Comparison of ENCODE assay signal across 29 cellular contexts in the genomic region with DNA sequence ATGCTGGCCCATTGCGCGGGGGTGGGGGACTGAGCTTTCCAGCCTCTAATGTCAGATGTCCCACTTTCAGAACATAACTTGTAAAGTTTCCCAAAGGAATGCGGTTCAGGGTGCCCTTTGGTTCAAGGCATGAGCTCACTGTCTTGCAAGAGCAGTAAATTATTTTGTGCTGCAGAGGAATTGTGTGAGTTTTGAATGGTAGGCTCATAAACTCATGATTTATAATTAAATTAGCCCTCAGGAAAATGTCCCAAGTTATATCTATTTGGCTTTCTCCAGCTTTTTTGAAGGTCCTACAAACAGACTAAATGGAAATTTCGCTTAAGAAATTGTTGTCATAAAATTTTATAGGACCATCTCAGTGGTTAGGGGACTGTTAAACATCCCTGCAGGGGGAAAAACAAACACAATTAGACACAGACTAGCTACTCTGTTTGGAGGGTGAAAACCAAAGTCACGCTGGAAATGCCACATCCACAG.
DNase-seq lines count a peak whose midpoint lies in the region; ATAC-seq, FAIRE-seq and TF ChIP-seq lines count a peak whose summit lies in the region.
"Had no signal": no experiment of that assay in that cellular context is flagged by ENCODE, and none has a peak within 500 bp of the region (broad histone marks: within the 10 kb centered on the region; RNA-seq: fewer than 3 reads in every experiment).

No MANE protein-coding gene starts in this region.

- no peak overlapping the region for H3K9ac ChIP-seq in colonic mucosa (ENCODE audit: low read depth in 2 of 2, low read length in 2 of 2)

- peaks cover 15% of the 10 kb centered on the region for H3K4me1 Mint-ChIP-seq in mesothelial cell of epicardium
- H3K4me1 Mint-ChIP-seq: activated CD4-positive, alpha-beta T cell treated with anti-CD3 and anti-CD28 coated beads for 36 hours; activated naive CD8-positive, alpha-beta T cell treated with anti-CD3 and anti-CD28 coated beads, Interleukin-2, amount 50 U/mL, for 24 hours; CD4-positive, CD25-positive, alpha-beta regulatory T cell; immature natural killer cell; stimulated activated memory B cell treated with anti-CD40 and anti-IgM and Interleukin-4, amounts not matched to agents 10 μg/mL and 1 μg/mL and 100 μg/mL, for 72 hours had no signal

- no peaks in the 10 kb centered on the region for H3K36me3 ChIP-seq in bronchial epithelial cell (ENCODE audit: control insufficient read depth, insufficient read depth, low read length)
- no peaks in the 10 kb centered on the region for H3K36me3 ChIP-seq in colonic mucosa
- H3K36me3 ChIP-seq in lower lobe of right lung, result no peaks in the 10 kb centered on the region

- TF ChIP-seq CTCF in AG04449 (IDR thresholded peaks at IDR 0.05; ENCODE audit: insufficient read depth, low read length, missing control alignments) (no peak), bronchial epithelial cell (IDR thresholded peaks at IDR 0.05; ENCODE audit: insufficient read depth, low read length, severe bottlenecking) (no peak), mesothelial cell of epicardium (IDR thresholded peaks at IDR 0.05; ENCODE audit: unreplicated experiment) (no peak), colonic mucosa (IDR thresholded peaks at IDR 0.05) (no peak), lower lobe of right lung (IDR thresholded peaks at IDR 0.05) (no peak)

- H3K9me3 ChIP-seq in colonic mucosa, result no peaks in the 10 kb centered on the region
- no peaks in the 10 kb centered on the region for H3K9me3 ChIP-seq in lower lobe of right lung
- H3K9me3 ChIP-seq: A549 had no signal

- no peaks in the 10 kb centered on the region for H3K4me1 ChIP-seq in colonic mucosa
- no peaks in the 10 kb centered on the region for H3K4me1 ChIP-seq in lower lobe of right lung
- H3K4me1 ChIP-seq: A549 had no signal

- H3K27ac Mint-ChIP-seq in mesothelial cell of epicardium, result peak overlapping the region; percentile 66
- H3K27ac Mint-ChIP-seq: activated CD4-positive, alpha-beta T cell treated with anti-CD3 and anti-CD28 coated beads for 36 hours; activated naive CD8-positive, alpha-beta T cell treated with anti-CD3 and anti-CD28 coated beads, Interleukin-2, amount 50 U/mL, for 24 hours; CD4-positive, CD25-positive, alpha-beta regulatory T cell; immature natural killer cell; natural killer cell treated with Interleukin-12 subunit alpha and Interleukin-12 subunit beta and Interleukin-15 and Interleukin-18, amount 100 ng/mL, for 72 hours; progenitor cell of endocrine pancreas; stimulated activated memory B cell treated with anti-CD40 and anti-IgM and Interleukin-4, amounts not matched to agents 10 μg/mL and 1 μg/mL and 100 μg/mL, for 72 hours had no signal

- H3K36me3 Mint-ChIP-seq in mesothelial cell of epicardium, result no peaks in the 10 kb centered on the region
- H3K36me3 Mint-ChIP-seq: CD4-positive, CD25-positive, alpha-beta regulatory T cell; immature natural killer cell; natural killer cell treated with Interleukin-12 subunit alpha and Interleukin-12 subunit beta and Interleukin-15 and Interleukin-18, amount 100 ng/mL, for 72 hours; stimulated activated memory B cell treated with anti-CD40 and anti-IgM and Interleukin-4, amounts not matched to agents 10 μg/mL and 1 μg/mL and 100 μg/mL, for 72 hours had no signal

- DNase-seq in AG04449 (ENCODE audit: low read depth, low spot score), result peak; percentile 16
- peak; percentile 56 for DNase-seq in GM04504 (ENCODE audit: low read depth)
- DNase-seq in bronchial epithelial cell (ENCODE audit: low read depth), result peak; percentile 1
- no peak for DNase-seq in mesothelial cell of epicardium (ENCODE audit: low spot score in 2 of 2, unreplicated experiment in 2 of 2)
- DNase-seq in colonic mucosa, result no peak
- DNase-seq in hepatic stellate cell (ENCODE audit: low spot score), result no peak
- DNase-seq in HPDE6-E6E7 (ENCODE audit: extremely low spot score), result no peak
- DNase-seq in lower lobe of right lung, result no peak
- DNase-seq: activated CD4-positive, alpha-beta T cell treated with anti-CD3 and anti-CD28 coated beads for 36 hours; activated CD8-positive, alpha-beta memory T cell treated with anti-CD3 and anti-CD28 coated beads for 24 hours; activated gamma-delta T cell; activated naive CD8-positive, alpha-beta T cell treated with anti-CD3 and anti-CD28 coated beads, Interleukin-2, amount 50 U/mL, for 24 hours; activated T-cell treated with anti-CD3 and anti-CD28 coated beads, Interleukin-2, amount 50 U/mL, for 1 hour; CD4-positive, CD25-positive, alpha-beta regulatory T cell; cerebellar nuclear complex; erythroblast; hippocampal formation; immature natural killer cell; left ventricle myocardium superior; NCI-H1417 treated with DMSO at 0.1 percent for 48 hours; NCI-H510A had no signal

- no peak overlapping the region for H3K27ac ChIP-seq in colonic mucosa
- no peak overlapping the region for H3K27ac ChIP-seq in lower lobe of right lung
- H3K27ac ChIP-seq: A549 had no signal

- no peak for ATAC-seq in lower lobe of right lung
- ATAC-seq: A549; activated naive CD8-positive, alpha-beta T cell treated with anti-CD3 and anti-CD28 coated beads, Interleukin-2, amount 50 U/mL, for 24 hours; HCT116; left ventricle myocardium superior; natural killer cell treated with Interleukin-12 subunit alpha and Interleukin-12 subunit beta and Interleukin-15 and Interleukin-18, amount 100 ng/mL, for 72 hours; stimulated activated memory B cell treated with anti-CD40 and anti-IgM and Interleukin-4, amounts not matched to agents 10 μg/mL and 1 μg/mL and 100 μg/mL, for 72 hours had no signal

- H3K27me3 Mint-ChIP-seq in mesothelial cell of epicardium (ENCODE audit: low read depth), result peaks cover 19% of the 10 kb centered on the region
- H3K27me3 Mint-ChIP-seq: activated naive CD8-positive, alpha-beta T cell treated with anti-CD3 and anti-CD28 coated beads, Interleukin-2, amount 50 U/mL, for 24 hours had no signal

- peaks cover 4% of the 10 kb centered on the region for H3K9me3 Mint-ChIP-seq in mesothelial cell of epicardium
- H3K9me3 Mint-ChIP-seq: activated naive CD8-positive, alpha-beta T cell treated with anti-CD3 and anti-CD28 coated beads, Interleukin-2, amount 50 U/mL, for 24 hours; natural killer cell treated with Interleukin-12 subunit alpha and Interleukin-12 subunit beta and Interleukin-15 and Interleukin-18, amount 100 ng/mL, for 72 hours had no signal

- no peak for FAIRE-seq in bronchial epithelial cell (lab: Jason Lieb, UNC)
- FAIRE-seq: D721Med, frontal cortex, GM19239 had no signal

- POLR2A ChIA-PET in AG04449 (lab: Yijun Ruan, JAX), result interaction anchor here (0.6 kb wide), 1 partner anchor 1347 kb away, joined by 4 read pairs; no protein-coding TSS in a partner anchor

- intact Hi-C loops in colonic mucosa (cut with DNase I) (no loop called here), lower lobe of right lung (cut with DNase I) (no loop called here)

- H3K4me3 ChIP-seq in AG04449 (ENCODE audit: low read depth, low read length) (no peak overlapping the region), bronchial epithelial cell (ENCODE audit: low read depth, low read length) (no peak overlapping the region), colonic mucosa (no peak overlapping the region), lower lobe of right lung (no peak overlapping the region)
- H3K4me3 ChIP-seq: A549 had no signal

- H3K27me3 ChIP-seq in bronchial epithelial cell (ENCODE audit: control insufficient read depth, insufficient read depth, low read length), result no peaks in the 10 kb centered on the region
- H3K27me3 ChIP-seq in colonic mucosa, result no peaks in the 10 kb centered on the region
- no peaks in the 10 kb centered on the region for H3K27me3 ChIP-seq in lower lobe of right lung (ENCODE audit: low read depth)

- no peak overlapping the region for H3K4me3 Mint-ChIP-seq in mesothelial cell of epicardium
- H3K4me3 Mint-ChIP-seq: activated CD4-positive, alpha-beta T cell treated with anti-CD3 and anti-CD28 coated beads for 36 hours; activated naive CD8-positive, alpha-beta T cell treated with anti-CD3 and anti-CD28 coated beads, Interleukin-2, amount 50 U/mL, for 24 hours; CD4-positive, CD25-positive, alpha-beta regulatory T cell; immature natural killer cell; natural killer cell treated with Interleukin-12 subunit alpha and Interleukin-12 subunit beta and Interleukin-15 and Interleukin-18, amount 100 ng/mL, for 72 hours; stimulated activated memory B cell treated with anti-CD40 and anti-IgM and Interleukin-4, amounts not matched to agents 10 μg/mL and 1 μg/mL and 100 μg/mL, for 72 hours had no signal

- CTCF ChIA-PET in AG04449 (lab: Yijun Ruan, JAX), result interaction anchor here (0.9 to 1.0 kb wide), 3 partner anchors 26 to 532 kb away, joined by 3 read pairs; no protein-coding TSS in a partner anchor

Comparison
In these comparisons a context has a peak if more than half of its experiments do, and no peak if none do; other contexts are left out.
1. DNase-seq: peak in AG04449 (single experiment), GM04504 (single experiment) and bronchial epithelial cell (single experiment); none in mesothelial cell of epicardium (0 of 2), colonic mucosa (single experiment), hepatic stellate cell (single experiment), HPDE6-E6E7 (single experiment) and lower lobe of right lung (single experiment).